Comparison of ENCODE assay signal across 10 cellular contexts in genomic region chr9:109109962-109110325, GRCh38. TPM values are rescaled to one million over a fixed set of nuclear protein-coding genes. Genes with fewer than 3 reads are reported as not detected.
A peak's percentile ranks its signal among the peaks of the same experiment; 100 is the strongest.
DNase-seq lines count a peak whose midpoint lies in the region; ATAC-seq and TF ChIP-seq lines count a peak whose summit lies in the region.
"Had no signal": no experiment of that assay in that cellular context is flagged by ENCODE, and none has a peak within 500 bp of the region (broad histone marks: within the 10 kb centered on the region; RNA-seq: fewer than 3 reads in every experiment).

No MANE protein-coding gene starts in this region.

- H3K79me2 ChIP-seq in OCI-LY3 (ENCODE audit: low read length) = peaks cover 97% of the 10 kb centered on the region

- DNase-seq in choroid plexus epithelial cell (ENCODE audit: low read depth) = peak; percentile 66
- no peak for DNase-seq in naive thymus-derived CD4-positive, alpha-beta T cell
- no peak for DNase-seq in ecto neural progenitor cell (ENCODE audit: low spot score)
- DNase-seq in medulla oblongata (ENCODE audit: extremely low spot score) = no peak
- DNase-seq: NCI-H1105; stimulated activated CD4-positive, alpha-beta T cell treated with anti-CD3 and anti-CD28 coated beads, Interleukin-12 subunit alpha, Interleukin-12 subunit beta, amount 100 ng/mL, for 4 hours had no signal

- peak overlapping the region in 9 of 10 donors; percentile 53 to 87 (median 70) for H3K4me3 Mint-ChIP-seq in naive thymus-derived CD4-positive, alpha-beta T cell

- no peaks in the 10 kb centered on the region for H3K27me3 ChIP-seq in BLaER1
- H3K27me3 ChIP-seq in OCI-LY3 (ENCODE audit: low read depth, low read length) = no peaks in the 10 kb centered on the region
- no peaks in the 10 kb centered on the region for H3K27me3 ChIP-seq in naive thymus-derived CD4-positive, alpha-beta T cell (ENCODE audit: control insufficient read depth in 2 of 2, insufficient read depth in 2 of 2, low read length in 2 of 2)

- H3K9ac ChIP-seq in BLaER1 (no peak overlapping the region), OCI-LY3 (ENCODE audit: low read length) (no peak overlapping the region)

- H3K4me2 ChIP-seq in BLaER1 = peak overlapping the region; percentile 35; the same call in 1 of the 2 replicates
- peak overlapping the region; percentile 69 for H3K4me2 ChIP-seq in OCI-LY3 (ENCODE audit: low read length)

- H3K36me3 ChIP-seq in BLaER1 (peaks cover 26% of the 10 kb centered on the region), OCI-LY3 (replicated peaks; ENCODE audit: low read depth, low read length) (peaks cover 7% of the 10 kb centered on the region)
- H3K36me3 ChIP-seq in naive thymus-derived CD4-positive, alpha-beta T cell (ENCODE audit: control insufficient read depth in 2 of 3, insufficient read depth in 3 of 3, low read length in 3 of 3) = peaks cover 0 to 8% (median 7%) of the 10 kb centered on the region in 3 experiments

- H3K4me3 ChIP-seq in BLaER1 (no peak overlapping the region), OCI-LY3 (ENCODE audit: low read length) (peak overlapping the region; percentile 58; the same call in 1 of the 2 replicates), choroid plexus epithelial cell (ENCODE audit: low read depth, low read length) (no peak overlapping the region)
- H3K4me3 ChIP-seq in naive thymus-derived CD4-positive, alpha-beta T cell (ENCODE audit: low read length) = no peak overlapping the region

- peak overlapping the region; percentile 84 to 98 (median 94) for H3K27ac Mint-ChIP-seq in naive thymus-derived CD4-positive, alpha-beta T cell

- H3K27me3 Mint-ChIP-seq in naive thymus-derived CD4-positive, alpha-beta T cell = no peaks in the 10 kb centered on the region

- CTCF ChIA-PET in naive thymus-derived CD4-positive, alpha-beta T cell (lab: Charles Lee) = interaction anchor here (1.3 kb wide), 1 partner anchor 9 kb away, joined by 4 read pairs; no protein-coding TSS in a partner anchor

- POLR2A ChIA-PET in naive thymus-derived CD4-positive, alpha-beta T cell (lab: Charles Lee) = interaction anchor here (1.0 to 3.5 kb wide), 3 partner anchors 9 to 13 kb away, joined by 7 to 34 read pairs (median 11); partner anchors contain the start of gene TMEM245

- no peak for TF ChIP-seq CTCF in OCI-LY3 (IDR thresholded peaks at IDR 0.05; ENCODE audit: low read depth, low read length)
- no peak for TF ChIP-seq CTCF in choroid plexus epithelial cell (conservative IDR thresholded peaks at IDR 0.05; ENCODE audit: low read depth, low read length)

- intact Hi-C loops in naive thymus-derived CD4-positive, alpha-beta T cell (cut with micrococcal nuclease) = loop anchor here (1.0 to 10.0 kb wide), 6 partner anchors 8 to 1825 kb away; partner anchors contain the start of genes TMEM245 (in 2 of the 2) and RAD23B (in 1 of the 2)

- H3K4me1 ChIP-seq in BLaER1 (peaks cover 88% of the 10 kb centered on the region), OCI-LY3 (ENCODE audit: low read length) (peaks cover 46% of the 10 kb centered on the region)
- peaks cover 18 to 52% of the 10 kb centered on the region in 2 donors for H3K4me1 ChIP-seq in naive thymus-derived CD4-positive, alpha-beta T cell (ENCODE audit: control insufficient read depth in 2 of 2, insufficient read depth in 2 of 2, low read length in 2 of 2)

- H3K36me3 Mint-ChIP-seq in naive thymus-derived CD4-positive, alpha-beta T cell = peaks cover 0 to 19% (median 10%) of the 10 kb centered on the region in 5 donors

- H3K27ac ChIP-seq in BLaER1 = no peak overlapping the region
- no peak overlapping the region for H3K27ac ChIP-seq in OCI-LY3 (ENCODE audit: low read length)
- H3K27ac ChIP-seq in naive thymus-derived CD4-positive, alpha-beta T cell (ENCODE audit: low read depth, low read length) = peak overlapping the region; percentile 77

- H2AFZ ChIP-seq in OCI-LY3 (ENCODE audit: low read depth, low read length) = no peak overlapping the region

- peaks cover 58 to 87% (median 84%) of the 10 kb centered on the region in 7 donors for H3K4me1 Mint-ChIP-seq in naive thymus-derived CD4-positive, alpha-beta T cell

- H4K20me1 ChIP-seq in BLaER1 (peaks cover 85% of the 10 kb centered on the region), OCI-LY3 (ENCODE audit: insufficient read depth, low read length) (peaks cover 68% of the 10 kb centered on the region)

- H3K9me3 Mint-ChIP-seq in naive thymus-derived CD4-positive, alpha-beta T cell = no peaks in the 10 kb centered on the region

- H3K9me3 ChIP-seq in BLaER1 (peaks cover 11% of the 10 kb centered on the region), OCI-LY3 (ENCODE audit: insufficient read depth, low read length) (no peaks in the 10 kb centered on the region)
- no peaks in the 10 kb centered on the region for H3K9me3 ChIP-seq in naive thymus-derived CD4-positive, alpha-beta T cell (ENCODE audit: control insufficient read depth in 2 of 3, low read length in 3 of 3)

- ATAC-seq in naive thymus-derived CD4-positive, alpha-beta T cell = no peak
- ATAC-seq in HG03095 (IDR thresholded peaks at IDR 0.05; ENCODE audit: unreplicated experiment) (no peak), GM19395 (IDR thresholded peaks at IDR 0.05; ENCODE audit: unreplicated experiment) (no peak)

RNA-seq across cellular contexts. Expression of gene TMEM245, which starts 9.8 kb away (rescaled TPM):
- total RNA-seq in naive thymus-derived CD4-positive, alpha-beta T cell = 10 to 100 TPM; 25.5 to 76.7 (median 29.2) TPM
- polyA plus RNA-seq in naive thymus-derived CD4-positive, alpha-beta T cell = 10 to 100 TPM; 26.6 to 31.9 TPM

RNA-seq across cellular contexts. Expression of gene FRRS1L, which starts 57.1 kb away (rescaled TPM):
- not detected for total RNA-seq in naive thymus-derived CD4-positive, alpha-beta T cell
- polyA plus RNA-seq in naive thymus-derived CD4-positive, alpha-beta T cell = not detected
